11 cellular contexts compared by ENCODE assay signal in genomic region chr6:72724545-72724944, GRCh38.
A peak's percentile ranks its signal among the peaks of the same experiment; 100 is the strongest.
DNase-seq lines count a peak whose midpoint lies in the region; ATAC-seq and TF ChIP-seq lines count a peak whose summit lies in the region.
"Had no signal": no experiment of that assay in that cellular context is flagged by ENCODE, and none has a peak within 500 bp of the region (broad histone marks: within the 10 kb centered on the region; RNA-seq: fewer than 3 reads in every experiment).

No MANE protein-coding gene starts in this region.

- DNase-seq in OCI-LY7 (ENCODE audit: low spot score) (peak; percentile 34), left ventricle myocardium inferior (no peak), MM.1S (no peak), esophagus muscularis mucosa (ENCODE audit: extremely low spot score) (no peak)
- no peak for DNase-seq in NK-92 treated with Interleukin-12 subunit alpha and Interleukin-12 subunit beta, amount 100 ng/mL, for 24 hours (lab: John Stamatoyannopoulos, UW)
- DNase-seq: H9, T-helper 2 cell had no signal

- TF ChIP-seq CTCF in OCI-LY7 (conservative IDR thresholded peaks at IDR 0.05; ENCODE audit: low read length) (no peak), left ventricle myocardium inferior (IDR thresholded peaks at IDR 0.05; ENCODE audit: borderline replicate concordance) (no peak), MM.1S (IDR thresholded peaks at IDR 0.05; ENCODE audit: low read length) (no peak), esophagus muscularis mucosa (IDR thresholded peaks at IDR 0.05) (no peak)

- peak overlapping the region in 1 of 10 experiments; percentile 33; a peak in 2 of 20 replicates for H3K4me3 ChIP-seq in BLaER1 treated with 17β-estradiol and CSF1 and Interleukin-3, amounts not matched to agents 10 nM and 100 nM
- H3K4me3 ChIP-seq in OCI-LY7 (ENCODE audit: low read depth, low read length, poor library complexity, severe bottlenecking) (no peak overlapping the region), left ventricle myocardium inferior (no peak overlapping the region), MM.1S (ENCODE audit: low read length) (no peak overlapping the region), esophagus muscularis mucosa (no peak overlapping the region)

- CTCF ChIA-PET in OCI-LY7 (lab: Charles Lee; ENCODE audit: unreplicated experiment), result interaction anchor here (0.5 kb wide), 1 partner anchor 303 kb away, joined by 3 read pairs; no protein-coding TSS in a partner anchor

- no peaks in the 10 kb centered on the region for H3F3A ChIP-seq in MM.1S (ENCODE audit: insufficient read depth, low read length)

- no peaks in the 10 kb centered on the region for H3K27me3 ChIP-seq in BLaER1 treated with 17β-estradiol and CSF1 and Interleukin-3, amounts not matched to agents 10 nM and 100 nM
- no peaks in the 10 kb centered on the region for H3K27me3 ChIP-seq in left ventricle myocardium inferior (ENCODE audit: low read depth)
- H3K27me3 ChIP-seq in MM.1S (replicated peaks; ENCODE audit: insufficient read depth, low read length), result no peaks in the 10 kb centered on the region
- H3K27me3 ChIP-seq in esophagus muscularis mucosa, result no peaks in the 10 kb centered on the region

- intact Hi-C loops in OCI-LY7 (cut with micrococcal nuclease; ENCODE audit: unreplicated experiment), result no loop called here
- intact Hi-C loops in left ventricle myocardium inferior (cut with micrococcal nuclease), result no loop called here
- intact Hi-C loops in esophagus muscularis mucosa (cut with DNase I), result no loop called here

- H2AFZ ChIP-seq in OCI-LY7 (ENCODE audit: low read length) (no peak overlapping the region), MM.1S (ENCODE audit: low read length) (no peak overlapping the region)

- H4K20me1 ChIP-seq in BLaER1 treated with 17β-estradiol and CSF1 and Interleukin-3, amounts not matched to agents 10 nM and 100 nM, result peaks cover 0 to 42% (median 7%) of the 10 kb centered on the region in 11 experiments; a peak in 7 of 22 replicates
- peaks cover 5% of the 10 kb centered on the region for H4K20me1 ChIP-seq in OCI-LY7 (ENCODE audit: insufficient read depth, low read length)
- H4K20me1 ChIP-seq in MM.1S (ENCODE audit: insufficient read depth, low read length), result no peaks in the 10 kb centered on the region

- no peak for TF ChIP-seq POLR2A in esophagus muscularis mucosa (IDR thresholded peaks at IDR 0.05; ENCODE audit: low read depth)

- no TSS peak for BruUV-seq in OCI-LY7 (replicated peaks; lab: Mats Ljungman, UMichigan)

- TF ChIP-seq EP300 in esophagus muscularis mucosa (IDR thresholded peaks at IDR 0.05), result no peak

- H3K27ac ChIP-seq in BLaER1 treated with 17β-estradiol and CSF1 and Interleukin-3, amounts not matched to agents 10 nM and 100 nM, result peak overlapping the region in 2 of 11 experiments; percentile 29 to 37; a peak in 2 of 22 replicates
- H3K27ac ChIP-seq in OCI-LY7 (ENCODE audit: low read depth, low read length, poor library complexity, severe bottlenecking), result no peak overlapping the region
- H3K27ac ChIP-seq in left ventricle myocardium inferior (replicated peaks), result no peak overlapping the region
- no peak overlapping the region for H3K27ac ChIP-seq in MM.1S (ENCODE audit: low read length)
- H3K27ac ChIP-seq in esophagus muscularis mucosa (replicated peaks in 1 of 4), result no peak overlapping the region

- peaks cover 0 to 41% (median 25%) of the 10 kb centered on the region in 11 experiments; a peak in 18 of 22 replicates for H3K36me3 ChIP-seq in BLaER1 treated with 17β-estradiol and CSF1 and Interleukin-3, amounts not matched to agents 10 nM and 100 nM
- H3K36me3 ChIP-seq in OCI-LY7 (ENCODE audit: insufficient read depth, low read length) (peaks cover 21% of the 10 kb centered on the region), left ventricle myocardium inferior (no peaks in the 10 kb centered on the region), MM.1S (replicated peaks; ENCODE audit: insufficient read depth, low read length) (no peaks in the 10 kb centered on the region), esophagus muscularis mucosa (no peaks in the 10 kb centered on the region)

- ATAC-seq in GM19328 (IDR thresholded peaks at IDR 0.05; ENCODE audit: unreplicated experiment) (peak; percentile 82), HG02884 (IDR thresholded peaks at IDR 0.05; ENCODE audit: unreplicated experiment) (peak; percentile 96)
- ATAC-seq: esophagus mucosa had no signal

- POLR2A ChIA-PET in OCI-LY7 (lab: Charles Lee), result interaction anchor here (0.9 to 1.1 kb wide), 3 partner anchors 13 to 105 kb away, joined by 3 to 4 read pairs (median 3); no protein-coding TSS in a partner anchor

- H3K4me1 ChIP-seq in BLaER1 treated with 17β-estradiol and CSF1 and Interleukin-3, amounts not matched to agents 10 nM and 100 nM, result peaks cover 7 to 34% (median 21%) of the 10 kb centered on the region in 10 experiments
- H3K4me1 ChIP-seq in OCI-LY7 (ENCODE audit: insufficient read depth, low read length, poor library complexity, severe bottlenecking) (peaks cover 10% of the 10 kb centered on the region), left ventricle myocardium inferior (no peaks in the 10 kb centered on the region), MM.1S (ENCODE audit: low read length) (no peaks in the 10 kb centered on the region), esophagus muscularis mucosa (no peaks in the 10 kb centered on the region)

- H3K79me2 ChIP-seq in OCI-LY7 (ENCODE audit: insufficient read depth, low read depth, low read length) (peaks cover 35% of the 10 kb centered on the region; the same call in 1 of the 2 replicates), MM.1S (ENCODE audit: low read length) (0 out of 2 replicates have a peak, but pooled peaks cover 4% of the 10 kb centered on the region)

- peaks cover 16 to 34% (median 28%) of the 10 kb centered on the region in 11 experiments for H3K9me3 ChIP-seq in BLaER1 treated with 17β-estradiol and CSF1 and Interleukin-3, amounts not matched to agents 10 nM and 100 nM (replicated peaks in 1 of 11)
- H3K9me3 ChIP-seq in OCI-LY7 (ENCODE audit: low read length) (peaks cover 8% of the 10 kb centered on the region; the same call in 1 of the 2 replicates), left ventricle myocardium inferior (replicated peaks) (peaks cover 14% of the 10 kb centered on the region), MM.1S (replicated peaks; ENCODE audit: insufficient read depth, low read length) (no peaks in the 10 kb centered on the region), esophagus muscularis mucosa (no peaks in the 10 kb centered on the region)

- H3K9me2 ChIP-seq in OCI-LY7 (ENCODE audit: insufficient read depth, low read length) (no peaks in the 10 kb centered on the region), MM.1S (replicated peaks; ENCODE audit: insufficient read depth, low read length) (no peaks in the 10 kb centered on the region)

- peak overlapping the region in 1 of 11 experiments; percentile 6; a peak in 1 of 22 replicates for H3K9ac ChIP-seq in BLaER1 treated with 17β-estradiol and CSF1 and Interleukin-3, amounts not matched to agents 10 nM and 100 nM
- H3K9ac ChIP-seq in MM.1S (ENCODE audit: low read length), result no peak overlapping the region

- 64% methylated on average over 2 of the region's 2 CpGs for WGBS in esophagus muscularis mucosa

- peak overlapping the region in 10 of 11 experiments; percentile 23 to 79 (median 59); a peak in 19 of 22 replicates for H3K4me2 ChIP-seq in BLaER1 treated with 17β-estradiol and CSF1 and Interleukin-3, amounts not matched to agents 10 nM and 100 nM
- H3K4me2 ChIP-seq in OCI-LY7 (ENCODE audit: low read length) (peak overlapping the region; percentile 46), MM.1S (ENCODE audit: low read depth, low read length) (no peak overlapping the region)
